Comparison of ENCODE assay signal across 14 cellular contexts in genomic region chr6:135759831-135760230, GRCh38.
A peak's percentile ranks its signal among the peaks of the same experiment; 100 is the strongest.
DNase-seq lines count a peak whose midpoint lies in the region; ATAC-seq and TF ChIP-seq lines count a peak whose summit lies in the region.
"Had no signal": no experiment of that assay in that cellular context is flagged by ENCODE, and none has a peak within 500 bp of the region (broad histone marks: within the 10 kb centered on the region; RNA-seq: fewer than 3 reads in every experiment).

No MANE protein-coding gene starts in this region.

- H3K9me3 Mint-ChIP-seq in activated T-cell treated with anti-CD3 and anti-CD28 coated beads, Interleukin-2, amount 50 U/mL, for 72 hours = peaks cover 0 to 5% of the 10 kb centered on the region in 2 donors
- peaks cover 11% of the 10 kb centered on the region for H3K9me3 Mint-ChIP-seq in activated T-cell treated with anti-CD3 and anti-CD28 coated beads, Interleukin-2, amount 50 U/mL, for 4 hours
- peaks cover 22% of the 10 kb centered on the region for H3K9me3 Mint-ChIP-seq in endodermal cell
- H3K9me3 Mint-ChIP-seq in CD8-positive, alpha-beta memory T cell = peaks cover 0 to 2% (median 0%) of the 10 kb centered on the region in 5 donors

- peaks cover 6% of the 10 kb centered on the region for H3K4me1 Mint-ChIP-seq in activated T-cell treated with anti-CD3 and anti-CD28 coated beads, Interleukin-2, amount 50 U/mL, for 72 hours (ENCODE audit: low read depth)
- H3K4me1 Mint-ChIP-seq in activated T-cell treated with anti-CD3 and anti-CD28 coated beads, Interleukin-2, amount 50 U/mL, for 4 hours (ENCODE audit: low read depth) = no peaks in the 10 kb centered on the region
- no peaks in the 10 kb centered on the region for H3K4me1 Mint-ChIP-seq in endodermal cell
- H3K4me1 Mint-ChIP-seq in CD8-positive, alpha-beta memory T cell = no peaks in the 10 kb centered on the region

- POLR2A ChIA-PET in CD8-positive, alpha-beta memory T cell (lab: Charles Lee) = no interaction called here

- no peak for DNase-seq in activated T-cell treated with anti-CD3 and anti-CD28 coated beads, Interleukin-2, amount 50 U/mL, for 72 hours
- DNase-seq in activated T-cell treated with anti-CD3 and anti-CD28 coated beads, Interleukin-2, amount 50 U/mL, for 4 hours = no peak
- DNase-seq in NOMO-1 treated with DMSO at 0.1 percent for 48 hours (lab: John Stamatoyannopoulos, UW; ENCODE audit: unreplicated experiment) (peak; percentile 18), endodermal cell (no peak), retinal pigment epithelial cell (ENCODE audit: low read depth) (no peak)
- no peak for DNase-seq in effector memory CD4-positive, alpha-beta T cell
- DNase-seq in CD8-positive, alpha-beta memory T cell = no peak
- DNase-seq: ACHN; activated CD4-positive, CD25-positive, alpha-beta regulatory T cell; activated T-cell treated with anti-CD3 and anti-CD28 coated beads, Interleukin-2, amount 50 U/mL, for 24 hours; mesenchymal stem cell; NCI-H1436; ovary had no signal

- no peak overlapping the region for H3K27ac ChIP-seq in endodermal cell (ENCODE audit: low read depth, low read length)
- no peak overlapping the region for H3K27ac ChIP-seq in effector memory CD4-positive, alpha-beta T cell (ENCODE audit: insufficient read depth, low read length, poor library complexity, severe bottlenecking)
- H3K27ac ChIP-seq in CD8-positive, alpha-beta memory T cell (ENCODE audit: low read depth, low read length) = no peak overlapping the region
- H3K27ac ChIP-seq: ovary had no signal

- H3K27me3 Mint-ChIP-seq in activated T-cell treated with anti-CD3 and anti-CD28 coated beads, Interleukin-2, amount 50 U/mL, for 72 hours (ENCODE audit: low read depth) = no peaks in the 10 kb centered on the region
- no peaks in the 10 kb centered on the region for H3K27me3 Mint-ChIP-seq in activated T-cell treated with anti-CD3 and anti-CD28 coated beads, Interleukin-2, amount 50 U/mL, for 4 hours (ENCODE audit: low read depth)
- no peaks in the 10 kb centered on the region for H3K27me3 Mint-ChIP-seq in endodermal cell (ENCODE audit: insufficient read depth)
- H3K27me3 Mint-ChIP-seq in CD8-positive, alpha-beta memory T cell = no peaks in the 10 kb centered on the region
- H3K27me3 Mint-ChIP-seq: activated T-cell treated with anti-CD3 and anti-CD28 coated beads, Interleukin-2, amount 50 U/mL, for 24 hours had no signal

- H3K9me3 ChIP-seq in endodermal cell (ENCODE audit: control insufficient read depth, low read length) = no peaks in the 10 kb centered on the region
- no peaks in the 10 kb centered on the region for H3K9me3 ChIP-seq in effector memory CD4-positive, alpha-beta T cell (ENCODE audit: control insufficient read depth, low read length)
- no peaks in the 10 kb centered on the region for H3K9me3 ChIP-seq in CD8-positive, alpha-beta memory T cell (ENCODE audit: low read length)
- H3K9me3 ChIP-seq: ovary had no signal

- H3K4me3 ChIP-seq in endodermal cell (ENCODE audit: low read length) (no peak overlapping the region), retinal pigment epithelial cell (ENCODE audit: low read length) (no peak overlapping the region)
- no peak overlapping the region for H3K4me3 ChIP-seq in effector memory CD4-positive, alpha-beta T cell (ENCODE audit: insufficient read depth, low read depth, low read length, poor library complexity, severe bottlenecking)
- no peak overlapping the region for H3K4me3 ChIP-seq in CD8-positive, alpha-beta memory T cell (ENCODE audit: low read length)
- H3K4me3 ChIP-seq: ovary had no signal

- H3K4me3 Mint-ChIP-seq in activated T-cell treated with anti-CD3 and anti-CD28 coated beads, Interleukin-2, amount 50 U/mL, for 72 hours = no peak overlapping the region
- H3K4me3 Mint-ChIP-seq in activated T-cell treated with anti-CD3 and anti-CD28 coated beads, Interleukin-2, amount 50 U/mL, for 4 hours = no peak overlapping the region
- H3K4me3 Mint-ChIP-seq in endodermal cell = no peak overlapping the region
- H3K4me3 Mint-ChIP-seq in CD8-positive, alpha-beta memory T cell = no peak overlapping the region
- H3K4me3 Mint-ChIP-seq: activated T-cell treated with anti-CD3 and anti-CD28 coated beads, Interleukin-2, amount 50 U/mL, for 24 hours had no signal

- no peak overlapping the region for H3K27ac Mint-ChIP-seq in activated T-cell treated with anti-CD3 and anti-CD28 coated beads, Interleukin-2, amount 50 U/mL, for 72 hours
- H3K27ac Mint-ChIP-seq in endodermal cell = no peak overlapping the region
- no peak overlapping the region for H3K27ac Mint-ChIP-seq in CD8-positive, alpha-beta memory T cell
- H3K27ac Mint-ChIP-seq: activated T-cell treated with anti-CD3 and anti-CD28 coated beads, Interleukin-2, amount 50 U/mL, for 24 hours had no signal

- no peaks in the 10 kb centered on the region for H3K4me1 ChIP-seq in endodermal cell (ENCODE audit: control insufficient read depth, insufficient read depth, low read length)
- no peaks in the 10 kb centered on the region for H3K4me1 ChIP-seq in effector memory CD4-positive, alpha-beta T cell (ENCODE audit: control insufficient read depth, insufficient read depth, low read length, poor library complexity, severe bottlenecking)
- no peaks in the 10 kb centered on the region for H3K4me1 ChIP-seq in CD8-positive, alpha-beta memory T cell (ENCODE audit: insufficient read depth, low read length)

- WGBS in endodermal cell (ENCODE audit: insufficient coverage in 1 of 2, insufficient read length in 1 of 2), 2 experiments = 79 to 96% methylated on average over 4 to 5 of the region's 5 CpGs

- H3K36me3 Mint-ChIP-seq in activated T-cell treated with anti-CD3 and anti-CD28 coated beads, Interleukin-2, amount 50 U/mL, for 72 hours (ENCODE audit: insufficient read depth in 2 of 2) = peaks cover 0 to 4% of the 10 kb centered on the region in 2 donors
- H3K36me3 Mint-ChIP-seq in activated T-cell treated with anti-CD3 and anti-CD28 coated beads, Interleukin-2, amount 50 U/mL, for 4 hours (ENCODE audit: insufficient read depth) = no peaks in the 10 kb centered on the region
- H3K36me3 Mint-ChIP-seq in endodermal cell (ENCODE audit: low read depth) = no peaks in the 10 kb centered on the region
- no peaks in the 10 kb centered on the region for H3K36me3 Mint-ChIP-seq in CD8-positive, alpha-beta memory T cell

- no peaks in the 10 kb centered on the region for H3K27me3 ChIP-seq in endodermal cell (ENCODE audit: control insufficient read depth, insufficient read depth, low read length, poor library complexity, severe bottlenecking)
- H3K27me3 ChIP-seq in effector memory CD4-positive, alpha-beta T cell (replicated peaks; ENCODE audit: control insufficient read depth, insufficient read depth, low read length, poor library complexity, severe bottlenecking) = no peaks in the 10 kb centered on the region
- no peaks in the 10 kb centered on the region for H3K27me3 ChIP-seq in CD8-positive, alpha-beta memory T cell (ENCODE audit: insufficient read depth, low read length, poor library complexity, severe bottlenecking)
- H3K27me3 ChIP-seq: ovary had no signal

- no peaks in the 10 kb centered on the region for H3K36me3 ChIP-seq in endodermal cell (ENCODE audit: control insufficient read depth, insufficient read depth, low read length)
- no peaks in the 10 kb centered on the region for H3K36me3 ChIP-seq in effector memory CD4-positive, alpha-beta T cell (ENCODE audit: control insufficient read depth, insufficient read depth, low read length)
- H3K36me3 ChIP-seq in CD8-positive, alpha-beta memory T cell (ENCODE audit: insufficient read depth, low read length) = no peaks in the 10 kb centered on the region
- H3K36me3 ChIP-seq: ovary had no signal

- H3K9ac ChIP-seq in endodermal cell (ENCODE audit: extremely low read depth, low read length, poor library complexity, severe bottlenecking) = no peak overlapping the region

- ATAC-seq in activated T-cell treated with anti-CD3 and anti-CD28 coated beads, Interleukin-2, amount 50 U/mL, for 72 hours (replicated peaks in 1 of 2) = peak; percentile 32 to 57
- ATAC-seq in activated T-cell treated with anti-CD3 and anti-CD28 coated beads, Interleukin-2, amount 50 U/mL, for 4 hours = no peak
- ATAC-seq in HG02678 (IDR thresholded peaks at IDR 0.05; ENCODE audit: unreplicated experiment) = no peak

- TF ChIP-seq CTCF in endodermal cell (conservative IDR thresholded peaks at IDR 0.05) = peak; percentile 55
- TF ChIP-seq CTCF in retinal pigment epithelial cell (conservative IDR thresholded peaks at IDR 0.05; ENCODE audit: low read depth, low read length) = peak; percentile 30

- CTCF ChIA-PET in CD8-positive, alpha-beta memory T cell (lab: Charles Lee) = interaction anchor here (1.5 kb wide), 1 partner anchor 149 kb away, joined by 9 read pairs; no protein-coding TSS in a partner anchor

Comparison
In these comparisons a context has a peak if more than half of its experiments do, and no peak if none do; other contexts are left out.
1. ATAC-seq: peak in activated T-cell treated with anti-CD3 and anti-CD28 coated beads, Interleukin-2, amount 50 U/mL, for 72 hours (2 of 2); none in activated T-cell treated with anti-CD3 and anti-CD28 coated beads, Interleukin-2, amount 50 U/mL, for 4 hours (0 of 2) and HG02678 (single experiment).